ENCODE assay signal across 10 cellular contexts in the genomic region with DNA sequence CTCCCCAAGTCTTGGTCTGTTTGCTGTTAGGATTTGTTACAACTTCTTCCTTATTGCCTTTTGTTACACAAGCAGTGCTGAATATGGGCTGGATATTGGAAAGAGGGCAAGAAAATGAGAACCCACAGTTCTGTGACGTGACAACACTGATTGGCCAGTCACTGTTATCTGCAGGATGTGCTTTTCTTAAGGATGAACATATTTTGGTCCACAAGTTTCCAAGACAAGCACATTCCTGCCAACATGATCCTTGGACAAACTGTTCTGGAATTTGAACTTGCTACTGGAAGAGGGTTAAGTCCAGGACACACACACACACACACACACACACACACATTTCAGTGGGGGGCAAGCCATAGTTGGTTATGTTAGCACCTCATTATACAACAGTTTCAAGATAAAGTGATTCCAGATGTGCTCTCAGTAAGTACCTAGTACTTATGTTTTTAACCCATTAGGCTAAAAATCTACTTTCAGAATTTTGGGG. TPM values are rescaled to one million over a fixed set of nuclear protein-coding genes. Genes with fewer than 3 reads are reported as not detected.
DNase-seq lines count a peak whose midpoint lies in the region; FAIRE-seq and TF ChIP-seq lines count a peak whose summit lies in the region.
"Had no signal": no experiment of that assay in that cellular context is flagged by ENCODE, and none has a peak within 500 bp of the region (broad histone marks: within the 10 kb centered on the region; RNA-seq: fewer than 3 reads in every experiment).

No MANE protein-coding gene starts in this region.

- peak overlapping the region; percentile 65 for H3K9ac ChIP-seq in smooth muscle cell (ENCODE audit: low read depth)

- peak overlapping the region; percentile 83 for H3K4me2 ChIP-seq in smooth muscle cell

- no peaks in the 10 kb centered on the region for H3K36me3 ChIP-seq in smooth muscle cell (ENCODE audit: low read depth)

- FAIRE-seq in TTC549 (lab: Jason Lieb, UNC) = peak; percentile 94
- FAIRE-seq: frontal cortex had no signal

- H3K27ac ChIP-seq in smooth muscle cell (ENCODE audit: low read depth) = peak overlapping the region; percentile 98

- no peaks in the 10 kb centered on the region for H4K20me1 ChIP-seq in smooth muscle cell (ENCODE audit: low read depth)

- 35% methylated on average over 1 of the region's 1 CpG for WGBS in smooth muscle cell (ENCODE audit: low lambda C conversion rate)

- no peak for TF ChIP-seq CTCF in smooth muscle cell (IDR thresholded peaks at IDR 0.05; ENCODE audit: borderline replicate concordance, insufficient read depth, poor library complexity, severe bottlenecking)

- no peaks in the 10 kb centered on the region for H3K27me3 ChIP-seq in smooth muscle cell (ENCODE audit: low read depth)

- in situ Hi-C loops in ACHN (cut with HindIII; ENCODE audit: low pct_ligation_motif_present, low pct_unique_long_range_greater_than_20kb, low sequenced_read_pairs) = no loop called here

- DNase-seq in GM04503 (ENCODE audit: low read depth) = peak; percentile 100
- DNase-seq in glomerular visceral epithelial cell (ENCODE audit: extremely low spot score) = peak; percentile 43
- no peak for DNase-seq in smooth muscle cell (lab: John Stamatoyannopoulos, UW; ENCODE audit: unreplicated experiment)
- no peak for DNase-seq in ACHN
- no peak for DNase-seq in NCI-H2029 treated with DMSO at 0.1 percent for 48 hours (lab: John Stamatoyannopoulos, UW)
- no peak for DNase-seq in SW480 (ENCODE audit: low spot score)
- DNase-seq in KG1 (lab: John Stamatoyannopoulos, UW) = no peak
- DNase-seq: activated T-cell treated with anti-CD3 and anti-CD28 coated beads for 4 hours had no signal

- no peak overlapping the region for H2AFZ ChIP-seq in smooth muscle cell (ENCODE audit: low read depth)

- H3K4me3 ChIP-seq in smooth muscle cell = no peak overlapping the region

- H3K79me2 ChIP-seq in smooth muscle cell (ENCODE audit: low read depth) = no peaks in the 10 kb centered on the region

- peaks cover 72% of the 10 kb centered on the region for H3K4me1 ChIP-seq in smooth muscle cell (ENCODE audit: low read depth)

- H3K9me3 ChIP-seq in smooth muscle cell (replicated peaks; ENCODE audit: low read depth) = no peaks in the 10 kb centered on the region

- peaks cover 28% of the 10 kb centered on the region for H3F3A ChIP-seq in smooth muscle cell (ENCODE audit: low read depth)

RNA-seq across cellular contexts. Expression of a gene that starts 16.6 kb away (rescaled TPM):
- 1,081 and 1,127 TPM in 2 replicates for total RNA-seq in smooth muscle cell
- polyA plus RNA-seq in smooth muscle cell = 201 and 262 TPM in 2 replicates

Comparison
In these comparisons a context has a peak if more than half of its experiments do, and no peak if none do; other contexts are left out.
1. DNase-seq: peak in GM04503 (single experiment) and glomerular visceral epithelial cell (single experiment); none in smooth muscle cell (single experiment), ACHN (single experiment), NCI-H2029 treated with DMSO at 0.1 percent for 48 hours (single experiment), SW480 (single experiment) and KG1 (single experiment).